ENCODE assay signal across 8 cellular contexts in the genomic region with DNA sequence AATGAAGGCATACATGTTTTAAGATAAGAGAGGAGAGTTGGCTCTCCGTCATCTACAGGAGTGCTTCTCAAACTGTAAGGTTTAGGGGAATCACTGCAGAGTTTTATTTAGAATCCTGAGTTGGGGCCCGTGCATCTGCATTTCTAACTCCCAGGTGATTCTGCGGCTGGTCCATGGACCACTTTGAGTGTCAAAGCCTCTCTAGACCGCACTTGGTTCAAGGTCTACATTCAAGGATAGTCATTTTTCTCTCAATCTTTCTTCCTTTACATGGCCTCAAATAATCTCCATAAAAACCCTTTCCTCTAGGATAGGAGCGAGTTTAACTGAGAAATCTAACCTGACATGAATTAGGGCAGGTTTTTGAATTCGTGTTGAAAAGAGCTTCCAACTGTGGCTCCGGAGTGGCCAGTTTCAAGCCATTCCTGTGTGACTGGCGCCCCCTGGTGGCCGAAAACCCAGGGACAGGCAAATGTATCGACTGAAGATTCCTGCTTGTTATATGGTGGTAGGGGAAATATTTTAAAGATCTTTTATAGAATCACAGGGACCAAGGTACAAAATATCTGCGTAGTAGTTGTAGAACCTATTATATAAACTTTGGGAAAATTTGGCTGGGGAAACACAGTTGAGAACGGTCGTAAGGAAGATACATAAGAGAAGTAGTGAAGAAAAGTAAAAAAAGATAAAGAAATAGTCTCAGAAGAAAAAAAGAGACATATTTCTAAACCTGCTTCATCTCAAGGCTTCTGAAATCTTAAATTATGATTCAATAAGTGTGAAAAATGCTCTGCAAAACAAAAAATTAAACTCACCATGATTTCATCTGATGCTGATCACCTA. TPM values are rescaled to one million over a fixed set of nuclear protein-coding genes. Genes with fewer than 3 reads are reported as not detected.
DNase-seq lines count a peak whose midpoint lies in the region; ATAC-seq and TF ChIP-seq lines count a peak whose summit lies in the region.

No MANE protein-coding gene starts in this region.

- peaks cover 14% of the 10 kb centered on the region for H3K4me1 ChIP-seq in psoas muscle

- ATAC-seq in psoas muscle (peak; percentile 75 to 92 (median 83)), HG02840 (IDR thresholded peaks at IDR 0.05; ENCODE audit: low FRiP score, unreplicated experiment) (no peak)

- no peak overlapping the region for H3K4me3 Mint-ChIP-seq in HFFc6

- no peaks in the 10 kb centered on the region for H3K9me3 ChIP-seq in psoas muscle

- H3K27ac Mint-ChIP-seq in HFFc6 = no peak overlapping the region

- H3K27me3 ChIP-seq in psoas muscle (ENCODE audit: insufficient read depth in 3 of 3, low read length in 2 of 3) = no peaks in the 10 kb centered on the region

- no peaks in the 10 kb centered on the region for H3K9me3 Mint-ChIP-seq in HFFc6

- H3K36me3 Mint-ChIP-seq in HFFc6 (ENCODE audit: low read depth) = no peaks in the 10 kb centered on the region

- H3K4me3 ChIP-seq in psoas muscle = no peak overlapping the region

- no peaks in the 10 kb centered on the region for H3K36me3 ChIP-seq in psoas muscle (ENCODE audit: insufficient read depth in 1 of 2, low read depth in 1 of 2)

- 28 to 33% (median 29%) methylated on average over 13 of the region's 13 CpGs for WGBS in psoas muscle, 3 donors

- POLR2A ChIA-PET in GM10248 (lab: Yijun Ruan, JAX) = interaction anchor here (0.6 kb wide), 1 partner anchor 541 kb away, joined by 3 read pairs; no protein-coding TSS in a partner anchor

- H3K27me3 Mint-ChIP-seq in HFFc6 (ENCODE audit: insufficient read depth) = peaks cover 22% of the 10 kb centered on the region

- peaks cover 12% of the 10 kb centered on the region; the same call in 1 of the 2 replicates for H3K4me1 Mint-ChIP-seq in HFFc6 (ENCODE audit: low read depth)

- H3K27ac ChIP-seq in psoas muscle = no peak overlapping the region

- intact Hi-C loops in cardiac septum (cut with DNase I) (loop anchor here (1.0 to 5.0 kb wide), 2 partner anchors 56 to 230 kb away; no protein-coding TSS in a partner anchor), psoas muscle (cut with DNase I) (loop anchor here (1.0 to 10.0 kb wide), 3 partner anchors 68 to 232 kb away; no protein-coding TSS in a partner anchor)

- DNase-seq in GM10248 (ENCODE audit: extremely low spot score) = peak; percentile 56
- DNase-seq in HFFc6 = peak; percentile 64
- DNase-seq in NCI-H1092 treated with DMSO at 0.1 percent for 48 hours (lab: John Stamatoyannopoulos, UW) = peak; percentile 58
- peak; percentile 44 for DNase-seq in SW480 (ENCODE audit: low spot score)
- peak; percentile 85 for DNase-seq in activated naive CD8-positive, alpha-beta T cell treated with anti-CD3 and anti-CD28 coated beads, Interleukin-2, amount 50 U/mL, for 16 hours (ENCODE audit: low read depth, low spot score)
- peak; percentile 89 for DNase-seq in cardiac septum (ENCODE audit: low spot score)
- DNase-seq in psoas muscle = peak; percentile 90 to 93

- CTCF ChIA-PET in GM10248 (lab: Yijun Ruan, JAX) = interaction anchor here (0.6 to 8.2 kb wide), 39 partner anchors 10 to 1632 kb away, joined by 3 to 165 read pairs (median 5); a partner anchor contains a TSS

- TF ChIP-seq CTCF in GM10248 (IDR thresholded peaks at IDR 0.05; ENCODE audit: control extremely low read depth, extremely low read depth, low read depth, missing control alignments) (peak; percentile 91), HFFc6 (IDR thresholded peaks at IDR 0.05) (peak; percentile 100), psoas muscle (IDR thresholded peaks at IDR 0.05) (peak; percentile 99)

RNA-seq across cellular contexts. Expression of a gene that starts 11.9 kb away (rescaled TPM):
- total RNA-seq in HFFc6 (2021; fragmentation: NEBNext Ultra II Directional; extraction: Animal tissue kit (Norgen Biotek cat#: 25700)) = not detected
- total RNA-seq in cardiac septum (not detected), psoas muscle (not detected)
- polyA plus RNA-seq in psoas muscle = under 1 TPM in 1 of 3 donors, not detected in 2; 0.10 TPM

RNA-seq across cellular contexts. Expression of a gene that starts 51.0 kb away (rescaled TPM):
- total RNA-seq in HFFc6 (2021; fragmentation: NEBNext Ultra II Directional; extraction: Animal tissue kit (Norgen Biotek cat#: 25700)) = 10 to 100 TPM; 27.3 to 38.4 (median 31.3) TPM
- 14.2 TPM for total RNA-seq in cardiac septum
- 10 to 100 TPM; 23.0 to 66.2 (median 34.8) TPM for total RNA-seq in psoas muscle
- polyA plus RNA-seq in psoas muscle = 10 to 100 TPM; 16.7 to 45.8 (median 26.5) TPM
